Comparison of ENCODE assay signal across 10 cellular contexts in the genomic region with DNA sequence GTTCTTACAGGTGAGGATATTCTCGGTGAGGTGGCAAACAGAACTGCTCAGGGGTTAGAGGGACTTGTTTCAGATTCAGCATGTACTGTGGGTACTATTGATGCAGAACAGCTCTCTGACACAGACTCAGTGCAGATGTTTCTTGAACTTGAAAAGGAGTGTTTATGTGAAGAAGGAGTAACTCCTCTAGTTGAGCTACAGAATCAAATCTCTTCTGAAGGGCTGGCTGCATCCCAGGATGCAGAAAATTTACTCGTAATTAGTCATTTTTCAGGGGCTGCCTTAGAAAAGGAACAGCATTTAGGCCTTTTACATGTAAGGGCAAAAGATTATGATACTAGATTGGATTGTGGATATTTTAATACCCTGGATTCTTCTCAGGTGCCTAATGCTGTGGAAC.
DNase-seq lines count a peak whose midpoint lies in the region; ATAC-seq and TF ChIP-seq lines count a peak whose summit lies in the region.
"Had no signal": no experiment of that assay in that cellular context is flagged by ENCODE, and none has a peak within 500 bp of the region (broad histone marks: within the 10 kb centered on the region; RNA-seq: fewer than 3 reads in every experiment).

No MANE protein-coding gene starts in this region.

- no peak for TF ChIP-seq POLR2A in esophagus squamous epithelium (IDR thresholded peaks at IDR 0.05)

- no peak overlapping the region for H2AFZ ChIP-seq in osteoblast (ENCODE audit: low read length)

- no peak for DNase-seq in AG10803 (ENCODE audit: low read depth)
- no peak for DNase-seq in NT2/D1 (ENCODE audit: low read depth, low spot score)
- no peak for DNase-seq in esophagus squamous epithelium (lab: John Stamatoyannopoulos, UW)
- DNase-seq in osteoblast (ENCODE audit: insufficient read length, low spot score, missing footprints) = peak; percentile 65
- no peak for DNase-seq in NK-92 treated with Interleukin-12 subunit alpha and Interleukin-12 subunit beta, amount 100 ng/mL, for 24 hours (lab: John Stamatoyannopoulos, UW)
- DNase-seq in midbrain (lab: John Stamatoyannopoulos, UW) = no peak
- no peak for DNase-seq in activated CD4-positive, alpha-beta T cell treated with anti-CD3 and anti-CD28 coated beads, Interleukin-2, amount 10 ng/mL, durations not matched to agents 7 days and 5 days
- DNase-seq: activated CD4-positive, CD25-positive, alpha-beta regulatory T cell treated with anti-CD3 and anti-CD28 coated beads, Interleukin-2, amount 50 U/mL, for 72 hours had no signal

- H3K27ac ChIP-seq in esophagus squamous epithelium (peak overlapping the region in 3 of 4 donors; percentile 51 to 93 (median 57)), osteoblast (ENCODE audit: low read depth, low read length) (peak overlapping the region; percentile 25)

- H3K9me3 Mint-ChIP-seq in activated CD4-positive, alpha-beta T cell treated with anti-CD3 and anti-CD28 coated beads, Interleukin-2, amount 10 ng/mL, durations not matched to agents 7 days and 5 days = no peaks in the 10 kb centered on the region

- peak overlapping the region; percentile 82 for H3K4me3 ChIP-seq in AG10803 (ENCODE audit: low read length)
- peak overlapping the region; percentile 22 for H3K4me3 ChIP-seq in NT2/D1 (ENCODE audit: insufficient read length, low read depth)
- peak overlapping the region in 2 of 4 donors; percentile 2 to 41 for H3K4me3 ChIP-seq in esophagus squamous epithelium
- H3K4me3 ChIP-seq in osteoblast (ENCODE audit: insufficient read depth, low read length) = peak overlapping the region; percentile 80

- intact Hi-C loops in esophagus squamous epithelium (cut with DNase I) = no loop called here

- H3K27me3 ChIP-seq in NT2/D1 (ENCODE audit: insufficient read depth, insufficient read length) (no peaks in the 10 kb centered on the region), esophagus squamous epithelium (no peaks in the 10 kb centered on the region), osteoblast (ENCODE audit: insufficient read depth, low read length) (no peaks in the 10 kb centered on the region)
- H3K27me3 ChIP-seq: adrenal gland had no signal

- peaks cover 71% of the 10 kb centered on the region for H3K79me2 ChIP-seq in osteoblast (ENCODE audit: insufficient read depth, low read length)

- CTCF ChIA-PET in activated CD4-positive, alpha-beta T cell treated with anti-CD3 and anti-CD28 coated beads, Interleukin-2, amount 10 ng/mL, durations not matched to agents 7 days and 5 days (lab: Charles Lee) = interaction anchor here (0.9 to 3.4 kb wide), 14 partner anchors 9 to 313 kb away, joined by 3 to 17 read pairs (median 4); no protein-coding TSS in a partner anchor

- TF ChIP-seq CTCF in AG10803 (conservative IDR thresholded peaks at IDR 0.05; ENCODE audit: low read length) (no peak), esophagus squamous epithelium (IDR thresholded peaks at IDR 0.05) (no peak), osteoblast (IDR thresholded peaks at IDR 0.05; ENCODE audit: extremely low read depth, low read depth, low read length) (no peak)

- H3K4me2 ChIP-seq in osteoblast (ENCODE audit: insufficient read depth, low read length) = peak overlapping the region; percentile 86

- H3K36me3 Mint-ChIP-seq in activated CD4-positive, alpha-beta T cell treated with anti-CD3 and anti-CD28 coated beads, Interleukin-2, amount 10 ng/mL, durations not matched to agents 7 days and 5 days (ENCODE audit: low read depth) = peaks cover 18% of the 10 kb centered on the region

- H3K9me3 ChIP-seq in NT2/D1 (ENCODE audit: insufficient read depth, low read length) (no peaks in the 10 kb centered on the region), esophagus squamous epithelium (no peaks in the 10 kb centered on the region), osteoblast (ENCODE audit: low read depth, low read length) (no peaks in the 10 kb centered on the region)
- H3K9me3 ChIP-seq: adrenal gland had no signal

- H3K4me3 Mint-ChIP-seq in activated CD4-positive, alpha-beta T cell treated with anti-CD3 and anti-CD28 coated beads, Interleukin-2, amount 10 ng/mL, durations not matched to agents 7 days and 5 days = no peak overlapping the region

- H3K27ac Mint-ChIP-seq in activated CD4-positive, alpha-beta T cell treated with anti-CD3 and anti-CD28 coated beads, Interleukin-2, amount 10 ng/mL, durations not matched to agents 7 days and 5 days = no peak overlapping the region

- H4K20me1 ChIP-seq in osteoblast (ENCODE audit: insufficient read depth, low read length) = peaks cover 55% of the 10 kb centered on the region

- WGBS in esophagus squamous epithelium, 2 donors = 36 to 77% methylated on average over 1 of the region's 2 CpGs

- H3K36me3 ChIP-seq in NT2/D1 (ENCODE audit: insufficient read depth, insufficient read length, low read length) = peaks cover 60% of the 10 kb centered on the region
- H3K36me3 ChIP-seq in esophagus squamous epithelium = peaks cover 0 to 22% (median 0%) of the 10 kb centered on the region in 3 donors
- H3K36me3 ChIP-seq in osteoblast (ENCODE audit: insufficient read depth, low read length) = peaks cover 27% of the 10 kb centered on the region
- H3K36me3 ChIP-seq: adrenal gland had no signal

- POLR2A ChIA-PET in activated CD4-positive, alpha-beta T cell treated with anti-CD3 and anti-CD28 coated beads, Interleukin-2, amount 10 ng/mL, durations not matched to agents 7 days and 5 days (lab: Charles Lee) = no interaction called here

- H3K4me1 ChIP-seq in NT2/D1 (ENCODE audit: insufficient read depth, insufficient read length) (peaks cover 3% of the 10 kb centered on the region), esophagus squamous epithelium (peaks cover 38 to 90% (median 48%) of the 10 kb centered on the region in 3 donors), osteoblast (ENCODE audit: insufficient read depth, low read length) (peaks cover 72% of the 10 kb centered on the region)

- no peaks in the 10 kb centered on the region for H3K27me3 Mint-ChIP-seq in activated CD4-positive, alpha-beta T cell treated with anti-CD3 and anti-CD28 coated beads, Interleukin-2, amount 10 ng/mL, durations not matched to agents 7 days and 5 days

- H3K4me1 Mint-ChIP-seq in activated CD4-positive, alpha-beta T cell treated with anti-CD3 and anti-CD28 coated beads, Interleukin-2, amount 10 ng/mL, durations not matched to agents 7 days and 5 days = peaks cover 39% of the 10 kb centered on the region

- no peak for ATAC-seq in HG02588 (IDR thresholded peaks at IDR 0.05; ENCODE audit: unreplicated experiment)

- peak overlapping the region; percentile 21 for H3K9ac ChIP-seq in NT2/D1 (ENCODE audit: insufficient read length, low read depth)
